Comparison of ENCODE assay signal across 8 cellular contexts in genomic region chr1:66370462-66370907, GRCh38.
DNase-seq lines count a peak whose midpoint lies in the region; ATAC-seq and TF ChIP-seq lines count a peak whose summit lies in the region.
"Had no signal": no experiment of that assay in that cellular context is flagged by ENCODE, and none has a peak within 500 bp of the region (broad histone marks: within the 10 kb centered on the region; RNA-seq: fewer than 3 reads in every experiment).

No MANE protein-coding gene starts in this region.

- intact Hi-C loops in activated T-helper 1 cell treated with anti-CD3 and anti-CD28 coated beads, Interleukin-12 subunit alpha, Interleukin-12 subunit beta, Interleukin-2, Interleukin-4 antibody, amounts not matched to agents 30 ng/mL and 10 ng/mL and 1 ng/mL, durations not matched to agents 14 hours and 24 hours and 36 hours (cut with micrococcal nuclease) = loop anchor here (1.0 to 10.0 kb wide), 9 partner anchors 19 to 1314 kb away; partner anchors contain the start of gene GADD45A

- H3K4me1 ChIP-seq in osteoblast (ENCODE audit: insufficient read depth, low read length) = peaks cover 50% of the 10 kb centered on the region

- no peaks in the 10 kb centered on the region for H3K9me3 ChIP-seq in osteoblast (ENCODE audit: low read depth, low read length)

- no peaks in the 10 kb centered on the region for H3K27me3 Mint-ChIP-seq in activated T-helper 1 cell treated with anti-CD3 and anti-CD28 coated beads, Interleukin-12 subunit alpha, Interleukin-12 subunit beta, Interleukin-2, Interleukin-4 antibody, amounts not matched to agents 30 ng/mL and 10 ng/mL and 1 ng/mL, durations not matched to agents 14 hours and 24 hours and 36 hours (ENCODE audit: insufficient read depth)

- no peaks in the 10 kb centered on the region for H3K9me3 Mint-ChIP-seq in activated T-helper 1 cell treated with anti-CD3 and anti-CD28 coated beads, Interleukin-12 subunit alpha, Interleukin-12 subunit beta, Interleukin-2, Interleukin-4 antibody, amounts not matched to agents 30 ng/mL and 10 ng/mL and 1 ng/mL, durations not matched to agents 14 hours and 24 hours and 36 hours

- no peak for DNase-seq in activated T-helper 1 cell treated with anti-CD3 and anti-CD28 coated beads, Interleukin-12 subunit alpha, Interleukin-12 subunit beta, Interleukin-2, Interleukin-4 antibody, amounts not matched to agents 30 ng/mL and 10 ng/mL and 1 ng/mL, durations not matched to agents 14 hours and 24 hours and 36 hours (ENCODE audit: low spot score)
- no peak for DNase-seq in osteoblast (ENCODE audit: insufficient read length, low spot score, missing footprints)
- DNase-seq: cortex of kidney had no signal

- H3K36me3 Mint-ChIP-seq in activated T-helper 1 cell treated with anti-CD3 and anti-CD28 coated beads, Interleukin-12 subunit alpha, Interleukin-12 subunit beta, Interleukin-2, Interleukin-4 antibody, amounts not matched to agents 30 ng/mL and 10 ng/mL and 1 ng/mL, durations not matched to agents 14 hours and 24 hours and 36 hours (ENCODE audit: low read depth) = peaks cover 70% of the 10 kb centered on the region

- H3K4me3 Mint-ChIP-seq in activated T-helper 1 cell treated with anti-CD3 and anti-CD28 coated beads, Interleukin-12 subunit alpha, Interleukin-12 subunit beta, Interleukin-2, Interleukin-4 antibody, amounts not matched to agents 30 ng/mL and 10 ng/mL and 1 ng/mL, durations not matched to agents 14 hours and 24 hours and 36 hours = peak overlapping the region; percentile 70

- H3K27ac ChIP-seq in osteoblast (ENCODE audit: low read depth, low read length) = peak overlapping the region; percentile 12

- H4K20me1 ChIP-seq in osteoblast (ENCODE audit: insufficient read depth, low read length) = no peaks in the 10 kb centered on the region

- no peaks in the 10 kb centered on the region for H3K79me2 ChIP-seq in osteoblast (ENCODE audit: insufficient read depth, low read length)

- peak overlapping the region; percentile 98 for H3K27ac Mint-ChIP-seq in activated T-helper 1 cell treated with anti-CD3 and anti-CD28 coated beads, Interleukin-12 subunit alpha, Interleukin-12 subunit beta, Interleukin-2, Interleukin-4 antibody, amounts not matched to agents 30 ng/mL and 10 ng/mL and 1 ng/mL, durations not matched to agents 14 hours and 24 hours and 36 hours

- H3K27me3 ChIP-seq in osteoblast (ENCODE audit: insufficient read depth, low read length) = no peaks in the 10 kb centered on the region

- H3K4me1 Mint-ChIP-seq in activated T-helper 1 cell treated with anti-CD3 and anti-CD28 coated beads, Interleukin-12 subunit alpha, Interleukin-12 subunit beta, Interleukin-2, Interleukin-4 antibody, amounts not matched to agents 30 ng/mL and 10 ng/mL and 1 ng/mL, durations not matched to agents 14 hours and 24 hours and 36 hours (ENCODE audit: low read depth) = peaks cover 91% of the 10 kb centered on the region

- no peak overlapping the region for H3K4me3 ChIP-seq in osteoblast (ENCODE audit: insufficient read depth, low read length)

- H3K4me2 ChIP-seq in osteoblast (ENCODE audit: insufficient read depth, low read length) = no peak overlapping the region

- no peak for TF ChIP-seq CTCF in osteoblast (IDR thresholded peaks at IDR 0.05; ENCODE audit: extremely low read depth, low read depth, low read length)

- peak; percentile 26 for ATAC-seq in GM18909 (IDR thresholded peaks at IDR 0.05; ENCODE audit: poor library complexity, unreplicated experiment)
- ATAC-seq in HG02763 (IDR thresholded peaks at IDR 0.05; ENCODE audit: unreplicated experiment) = peak; percentile 27
- no peak for ATAC-seq in HG03139 (IDR thresholded peaks at IDR 0.05; ENCODE audit: unreplicated experiment)
- ATAC-seq in HG03097 (IDR thresholded peaks at IDR 0.05; ENCODE audit: low FRiP score, unreplicated experiment) = no peak
- ATAC-seq in GM21723 (IDR thresholded peaks at IDR 0.05; ENCODE audit: unreplicated experiment) = no peak

- H2AFZ ChIP-seq in osteoblast (ENCODE audit: low read length) = no peak overlapping the region

- H3K36me3 ChIP-seq in osteoblast (ENCODE audit: insufficient read depth, low read length) = peaks cover 45% of the 10 kb centered on the region

Comparison
In these comparisons a context has a peak if more than half of its experiments do, and no peak if none do; other contexts are left out.
1. ATAC-seq: peak in GM18909 (single experiment) and HG02763 (single experiment); none in HG03139 (single experiment), HG03097 (single experiment) and GM21723 (single experiment).